Comparison of ENCODE assay signal across 2 cellular contexts in the genomic region with DNA sequence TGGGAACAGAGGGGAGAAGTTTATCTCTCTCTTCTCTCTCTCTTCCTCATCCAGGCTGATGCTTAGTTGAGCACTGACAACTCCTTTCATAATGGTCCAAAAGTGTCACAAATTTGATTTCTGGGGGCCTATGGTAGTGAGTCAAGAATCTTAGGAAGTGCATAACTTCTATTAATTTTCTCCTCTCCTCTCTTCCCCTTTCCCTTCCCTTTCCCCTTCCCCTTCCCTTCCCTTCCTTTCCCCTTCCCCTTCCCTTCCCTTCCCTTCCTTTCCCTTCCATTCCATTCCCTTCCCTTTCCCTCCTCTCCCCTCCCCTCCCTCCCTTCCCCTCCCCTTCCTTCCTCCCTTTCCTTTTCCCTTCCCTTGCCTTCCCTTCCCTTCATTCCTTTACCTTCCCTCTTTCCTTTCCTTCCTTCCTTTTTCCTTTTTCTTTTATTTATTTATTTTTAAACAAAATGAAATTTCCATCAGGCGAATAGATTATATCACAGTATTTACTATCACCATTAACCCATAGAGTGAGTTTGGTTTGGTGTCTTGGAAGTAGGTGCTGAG.
TF ChIP-seq lines count a peak whose summit lies in the region.

No MANE protein-coding gene starts in this region.

TF ChIP-seq in SK-N-SH, 30 proteins besides CTCF, POLR2A, EP300 and RAD21:
- TF ChIP-seq, protein P1, sequence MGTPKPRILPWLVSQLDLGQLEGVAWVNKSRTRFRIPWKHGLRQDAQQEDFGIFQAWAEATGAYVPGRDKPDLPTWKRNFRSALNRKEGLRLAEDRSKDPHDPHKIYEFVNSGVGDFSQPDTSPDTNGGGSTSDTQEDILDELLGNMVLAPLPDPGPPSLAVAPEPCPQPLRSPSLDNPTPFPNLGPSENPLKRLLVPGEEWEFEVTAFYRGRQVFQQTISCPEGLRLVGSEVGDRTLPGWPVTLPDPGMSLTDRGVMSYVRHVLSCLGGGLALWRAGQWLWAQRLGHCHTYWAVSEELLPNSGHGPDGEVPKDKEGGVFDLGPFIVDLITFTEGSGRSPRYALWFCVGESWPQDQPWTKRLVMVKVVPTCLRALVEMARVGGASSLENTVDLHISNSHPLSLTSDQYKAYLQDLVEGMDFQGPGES (IDR thresholded peaks at IDR 0.05; ENCODE audit: low read depth, low read length), result no peak
- TF ChIP-seq JUND (IDR thresholded peaks at IDR 0.05), result no peak

TF ChIP-seq in SK-N-SH treated with all-trans-retinoic acid at 6 μM for 48 hours, 23 proteins besides CTCF, POLR2A, EP300 and RAD21:
- TF ChIP-seq ZNF565 (CRISPR knock-in tag; conservative IDR thresholded peaks at IDR 0.05; ENCODE audit: low read depth), result no peak
- TF ChIP-seq, protein P2, sequence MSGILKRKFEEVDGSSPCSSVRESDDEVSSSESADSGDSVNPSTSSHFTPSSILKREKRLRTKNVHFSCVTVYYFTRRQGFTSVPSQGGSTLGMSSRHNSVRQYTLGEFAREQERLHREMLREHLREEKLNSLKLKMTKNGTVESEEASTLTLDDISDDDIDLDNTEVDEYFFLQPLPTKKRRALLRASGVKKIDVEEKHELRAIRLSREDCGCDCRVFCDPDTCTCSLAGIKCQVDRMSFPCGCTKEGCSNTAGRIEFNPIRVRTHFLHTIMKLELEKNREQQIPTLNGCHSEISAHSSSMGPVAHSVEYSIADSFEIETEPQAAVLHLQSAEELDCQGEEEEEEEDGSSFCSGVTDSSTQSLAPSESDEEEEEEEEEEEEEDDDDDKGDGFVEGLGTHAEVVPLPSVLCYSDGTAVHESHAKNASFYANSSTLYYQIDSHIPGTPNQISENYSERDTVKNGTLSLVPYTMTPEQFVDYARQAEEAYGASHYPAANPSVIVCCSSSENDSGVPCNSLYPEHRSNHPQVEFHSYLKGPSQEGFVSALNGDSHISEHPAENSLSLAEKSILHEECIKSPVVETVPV (CRISPR knock-in tag; IDR thresholded peaks at IDR 0.05), result no peak
- TF ChIP-seq, protein P3, sequence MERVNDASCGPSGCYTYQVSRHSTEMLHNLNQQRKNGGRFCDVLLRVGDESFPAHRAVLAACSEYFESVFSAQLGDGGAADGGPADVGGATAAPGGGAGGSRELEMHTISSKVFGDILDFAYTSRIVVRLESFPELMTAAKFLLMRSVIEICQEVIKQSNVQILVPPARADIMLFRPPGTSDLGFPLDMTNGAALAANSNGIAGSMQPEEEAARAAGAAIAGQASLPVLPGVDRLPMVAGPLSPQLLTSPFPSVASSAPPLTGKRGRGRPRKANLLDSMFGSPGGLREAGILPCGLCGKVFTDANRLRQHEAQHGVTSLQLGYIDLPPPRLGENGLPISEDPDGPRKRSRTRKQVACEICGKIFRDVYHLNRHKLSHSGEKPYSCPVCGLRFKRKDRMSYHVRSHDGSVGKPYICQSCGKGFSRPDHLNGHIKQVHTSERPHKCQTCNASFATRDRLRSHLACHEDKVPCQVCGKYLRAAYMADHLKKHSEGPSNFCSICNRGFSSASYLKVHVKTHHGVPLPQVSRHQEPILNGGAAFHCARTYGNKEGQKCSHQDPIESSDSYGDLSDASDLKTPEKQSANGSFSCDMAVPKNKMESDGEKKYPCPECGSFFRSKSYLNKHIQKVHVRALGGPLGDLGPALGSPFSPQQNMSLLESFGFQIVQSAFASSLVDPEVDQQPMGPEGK (CRISPR knock-in tag; IDR thresholded peaks at IDR 0.05; ENCODE audit: borderline replicate concordance), result no peak
- no peak for TF ChIP-seq ZFP30 (CRISPR knock-in tag; IDR thresholded peaks at IDR 0.05)
- no peak for TF ChIP-seq OSR1 (CRISPR knock-in tag; IDR thresholded peaks at IDR 0.05)
- no peak for TF ChIP-seq ESRRG (CRISPR knock-in tag; IDR thresholded peaks at IDR 0.05)
- TF ChIP-seq RARB (CRISPR knock-in tag; IDR thresholded peaks at IDR 0.05), result no peak
- no peak for TF ChIP-seq ISL1 (CRISPR knock-in tag; IDR thresholded peaks at IDR 0.05)
- TF ChIP-seq, protein P4, sequence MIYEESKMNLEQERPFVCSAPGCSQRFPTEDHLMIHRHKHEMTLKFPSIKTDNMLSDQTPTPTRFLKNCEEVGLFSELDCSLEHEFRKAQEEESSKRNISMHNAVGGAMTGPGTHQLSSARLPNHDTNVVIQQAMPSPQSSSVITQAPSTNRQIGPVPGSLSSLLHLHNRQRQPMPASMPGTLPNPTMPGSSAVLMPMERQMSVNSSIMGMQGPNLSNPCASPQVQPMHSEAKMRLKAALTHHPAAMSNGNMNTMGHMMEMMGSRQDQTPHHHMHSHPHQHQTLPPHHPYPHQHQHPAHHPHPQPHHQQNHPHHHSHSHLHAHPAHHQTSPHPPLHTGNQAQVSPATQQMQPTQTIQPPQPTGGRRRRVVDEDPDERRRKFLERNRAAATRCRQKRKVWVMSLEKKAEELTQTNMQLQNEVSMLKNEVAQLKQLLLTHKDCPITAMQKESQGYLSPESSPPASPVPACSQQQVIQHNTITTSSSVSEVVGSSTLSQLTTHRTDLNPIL (CRISPR knock-in tag; IDR thresholded peaks at IDR 0.05; ENCODE audit: low read depth), result no peak
- no peak for TF ChIP-seq BACH2 (CRISPR knock-in tag; IDR thresholded peaks at IDR 0.05; ENCODE audit: borderline replicate concordance)
- no peak for TF ChIP-seq CSDC2 (CRISPR knock-in tag; IDR thresholded peaks at IDR 0.05)
- no peak for TF ChIP-seq TOX (CRISPR knock-in tag; IDR thresholded peaks at IDR 0.05; ENCODE audit: borderline replicate concordance)
- TF ChIP-seq GLIS3 (CRISPR knock-in tag; IDR thresholded peaks at IDR 0.05), result no peak
- TF ChIP-seq PPARA (CRISPR knock-in tag; IDR thresholded peaks at IDR 0.05; ENCODE audit: borderline replicate concordance), result no peak
- TF ChIP-seq, protein P5, sequence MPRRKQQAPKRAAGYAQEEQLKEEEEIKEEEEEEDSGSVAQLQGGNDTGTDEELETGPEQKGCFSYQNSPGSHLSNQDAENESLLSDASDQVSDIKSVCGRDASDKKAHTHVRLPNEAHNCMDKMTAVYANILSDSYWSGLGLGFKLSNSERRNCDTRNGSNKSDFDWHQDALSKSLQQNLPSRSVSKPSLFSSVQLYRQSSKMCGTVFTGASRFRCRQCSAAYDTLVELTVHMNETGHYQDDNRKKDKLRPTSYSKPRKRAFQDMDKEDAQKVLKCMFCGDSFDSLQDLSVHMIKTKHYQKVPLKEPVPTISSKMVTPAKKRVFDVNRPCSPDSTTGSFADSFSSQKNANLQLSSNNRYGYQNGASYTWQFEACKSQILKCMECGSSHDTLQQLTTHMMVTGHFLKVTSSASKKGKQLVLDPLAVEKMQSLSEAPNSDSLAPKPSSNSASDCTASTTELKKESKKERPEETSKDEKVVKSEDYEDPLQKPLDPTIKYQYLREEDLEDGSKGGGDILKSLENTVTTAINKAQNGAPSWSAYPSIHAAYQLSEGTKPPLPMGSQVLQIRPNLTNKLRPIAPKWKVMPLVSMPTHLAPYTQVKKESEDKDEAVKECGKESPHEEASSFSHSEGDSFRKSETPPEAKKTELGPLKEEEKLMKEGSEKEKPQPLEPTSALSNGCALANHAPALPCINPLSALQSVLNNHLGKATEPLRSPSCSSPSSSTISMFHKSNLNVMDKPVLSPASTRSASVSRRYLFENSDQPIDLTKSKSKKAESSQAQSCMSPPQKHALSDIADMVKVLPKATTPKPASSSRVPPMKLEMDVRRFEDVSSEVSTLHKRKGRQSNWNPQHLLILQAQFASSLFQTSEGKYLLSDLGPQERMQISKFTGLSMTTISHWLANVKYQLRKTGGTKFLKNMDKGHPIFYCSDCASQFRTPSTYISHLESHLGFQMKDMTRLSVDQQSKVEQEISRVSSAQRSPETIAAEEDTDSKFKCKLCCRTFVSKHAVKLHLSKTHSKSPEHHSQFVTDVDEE (CRISPR knock-in tag; IDR thresholded peaks at IDR 0.05), result no peak
- no peak for TF ChIP-seq ZFP3 (CRISPR knock-in tag; IDR thresholded peaks at IDR 0.05)
- no peak for TF ChIP-seq ZC3H10 (CRISPR knock-in tag; IDR thresholded peaks at IDR 0.05)
